ENCODE assay signal across 16 cellular contexts in genomic region chr15:38860682-38861081, GRCh38.
"Had no signal": no experiment of that assay in that cellular context is flagged by ENCODE, and none has a peak within 500 bp of the region (broad histone marks: within the 10 kb centered on the region; RNA-seq: fewer than 3 reads in every experiment).

No MANE protein-coding gene starts in this region.

- FAIRE-seq: endometrium, kidney, urothelium cell line had no signal

- H3K4me1 Mint-ChIP-seq: stimulated activated effector memory CD8-positive, alpha-beta T cell treated with anti-CD3 and anti-CD28 coated beads, Interleukin-12 subunit alpha, Interleukin-12 subunit beta, amount 100 ng/mL, for 72 hours had no signal

- DNase-seq: activated CD4-positive, alpha-beta T cell treated with anti-CD3 and anti-CD28 coated beads, Interleukin-2, amount 50 U/mL, for 1 hour; activated CD8-positive, alpha-beta memory T cell treated with anti-CD3 and anti-CD28 coated beads for 24 hours; activated naive CD8-positive, alpha-beta T cell treated with anti-CD3 and anti-CD28 coated beads, Interleukin-2, amount 10 ng/mL, durations not matched to agents 7 days and 5 days; hippocampal formation; kidney; left ventricle myocardium inferior; naive thymus-derived CD4-positive, alpha-beta T cell; ovary; stimulated activated CD4-positive, alpha-beta T cell treated with anti-CD3 and anti-CD28 coated beads, Interleukin-1b, Interleukin-23, amount 100 ng/mL, for 48 hours; T-helper 9 cell had no signal

- H3K27ac Mint-ChIP-seq: activated naive CD8-positive, alpha-beta T cell treated with anti-CD3 and anti-CD28 coated beads, Interleukin-2, amount 10 ng/mL, durations not matched to agents 7 days and 5 days; activated T-helper 1 cell treated with anti-CD3 and anti-CD28 coated beads, Interleukin-12 subunit alpha, Interleukin-12 subunit beta, Interleukin-2, Interleukin-4 antibody, amounts not matched to agents 30 ng/mL and 10 ng/mL and 1 ng/mL, durations not matched to agents 14 hours and 24 hours and 36 hours; naive thymus-derived CD4-positive, alpha-beta T cell; stimulated activated effector memory CD8-positive, alpha-beta T cell treated with anti-CD3 and anti-CD28 coated beads, Interleukin-12 subunit alpha, Interleukin-12 subunit beta, amount 100 ng/mL, for 72 hours had no signal

- H3K4me3 ChIP-seq: left ventricle myocardium inferior, ovary, thoracic aorta had no signal

- H3K4me3 Mint-ChIP-seq: activated naive CD8-positive, alpha-beta T cell treated with anti-CD3 and anti-CD28 coated beads, Interleukin-2, amount 10 ng/mL, durations not matched to agents 7 days and 5 days; activated T-helper 1 cell treated with anti-CD3 and anti-CD28 coated beads, Interleukin-12 subunit alpha, Interleukin-12 subunit beta, Interleukin-2, Interleukin-4 antibody, amounts not matched to agents 30 ng/mL and 10 ng/mL and 1 ng/mL, durations not matched to agents 14 hours and 24 hours and 36 hours; naive thymus-derived CD4-positive, alpha-beta T cell; stimulated activated effector memory CD8-positive, alpha-beta T cell treated with anti-CD3 and anti-CD28 coated beads, Interleukin-12 subunit alpha, Interleukin-12 subunit beta, amount 100 ng/mL, for 72 hours had no signal

- H3K36me3 Mint-ChIP-seq: activated naive CD8-positive, alpha-beta T cell treated with anti-CD3 and anti-CD28 coated beads, Interleukin-2, amount 10 ng/mL, durations not matched to agents 7 days and 5 days; naive thymus-derived CD4-positive, alpha-beta T cell; stimulated activated effector memory CD8-positive, alpha-beta T cell treated with anti-CD3 and anti-CD28 coated beads, Interleukin-12 subunit alpha, Interleukin-12 subunit beta, amount 100 ng/mL, for 72 hours had no signal

- H3K27me3 ChIP-seq: ovary had no signal

- ATAC-seq: activated CD4-positive, CD25-positive, alpha-beta regulatory T cell treated with anti-CD3 and anti-CD28 coated beads, Interleukin-2, amount 50 U/mL, for 24 hours; naive thymus-derived CD4-positive, alpha-beta T cell; stimulated activated effector memory CD8-positive, alpha-beta T cell treated with anti-CD3 and anti-CD28 coated beads, Interleukin-12 subunit alpha, Interleukin-12 subunit beta, amount 100 ng/mL, for 72 hours had no signal

- H3K36me3 ChIP-seq: left ventricle myocardium inferior, ovary, thoracic aorta had no signal

- H3K9me3 ChIP-seq: left ventricle myocardium inferior, ovary, thoracic aorta had no signal

- H3K9me3 Mint-ChIP-seq: activated naive CD8-positive, alpha-beta T cell treated with anti-CD3 and anti-CD28 coated beads, Interleukin-2, amount 10 ng/mL, durations not matched to agents 7 days and 5 days; activated T-helper 1 cell treated with anti-CD3 and anti-CD28 coated beads, Interleukin-12 subunit alpha, Interleukin-12 subunit beta, Interleukin-2, Interleukin-4 antibody, amounts not matched to agents 30 ng/mL and 10 ng/mL and 1 ng/mL, durations not matched to agents 14 hours and 24 hours and 36 hours; naive thymus-derived CD4-positive, alpha-beta T cell; stimulated activated effector memory CD8-positive, alpha-beta T cell treated with anti-CD3 and anti-CD28 coated beads, Interleukin-12 subunit alpha, Interleukin-12 subunit beta, amount 100 ng/mL, for 72 hours had no signal

- H3K27ac ChIP-seq: left ventricle myocardium inferior, ovary, thoracic aorta had no signal
